In the genomic region with DNA sequence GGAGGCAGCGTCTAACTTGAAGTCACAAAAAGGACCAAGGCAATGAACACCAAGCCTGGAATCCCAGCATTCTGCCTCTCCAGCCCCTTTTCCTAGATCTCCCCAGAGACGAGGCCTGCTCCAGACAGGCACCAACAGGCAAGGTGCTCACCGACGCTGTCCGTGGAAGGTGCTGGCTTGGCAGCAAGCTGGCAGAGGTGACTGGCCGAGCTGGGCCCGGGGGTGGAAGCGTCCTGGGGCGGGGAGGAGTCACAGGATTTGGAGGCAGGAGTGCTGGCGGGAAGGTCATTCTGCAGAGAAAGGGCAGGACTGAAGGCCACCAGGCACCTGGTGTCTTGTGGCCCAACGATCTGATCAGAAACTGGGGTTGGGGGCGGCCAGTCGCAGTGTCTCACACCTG, we compare ENCODE assay signal across 7 cellular contexts.
"Had no signal": no experiment of that assay in that cellular context is flagged by ENCODE, and none has a peak within 500 bp of the region (broad histone marks: within the 10 kb centered on the region; RNA-seq: fewer than 3 reads in every experiment).

No MANE protein-coding gene starts in this region.

- FAIRE-seq: HTR-8/SVneo had no signal

- H3K27ac ChIP-seq: GM23248 had no signal

- H2AFZ ChIP-seq: GM23248 had no signal

- DNase-seq: GM23248, GOT3, H9, HCEC 1CT, IMR-90, KBM-7 had no signal

- H3K4me3 ChIP-seq: GM23248 had no signal

- H3K9ac ChIP-seq: GM23248 had no signal
